In the genomic region with DNA sequence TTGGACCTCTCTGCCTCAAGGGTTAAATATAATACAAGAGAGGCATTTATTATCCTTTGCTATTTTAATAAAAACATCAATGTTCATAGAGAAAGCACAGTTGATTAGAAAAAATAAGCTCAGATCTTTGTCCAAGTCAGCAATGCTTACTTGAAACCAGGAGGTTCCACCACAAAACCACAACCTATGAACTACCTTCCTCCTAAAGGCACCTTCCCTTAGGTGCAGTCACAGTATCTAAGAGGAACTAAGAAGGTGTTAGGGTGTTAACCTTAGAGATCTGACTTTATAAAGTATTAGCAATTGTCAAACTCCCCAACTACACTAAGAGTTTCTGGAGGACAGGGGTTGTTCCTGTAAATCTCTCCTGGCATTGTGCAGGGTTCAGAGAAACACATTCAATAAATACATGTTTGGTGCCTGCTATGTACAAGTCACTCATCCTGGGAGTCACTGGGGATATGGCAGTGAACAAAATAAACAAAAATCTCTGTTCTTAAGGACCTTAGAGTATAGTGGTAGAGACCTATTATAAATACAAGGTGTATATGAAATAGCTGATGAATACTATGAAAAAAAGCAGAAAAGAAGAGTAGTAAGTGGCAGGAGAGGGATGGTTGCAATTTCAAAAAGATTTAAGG, we compare ENCODE assay signal across 8 cellular contexts.
DNase-seq lines count a peak whose midpoint lies in the region; ATAC-seq and TF ChIP-seq lines count a peak whose summit lies in the region.

No MANE protein-coding gene starts in this region.

- H3K36me3 ChIP-seq in ascending aorta = no peaks in the 10 kb centered on the region
- H3K36me3 ChIP-seq in esophagus muscularis mucosa = no peaks in the 10 kb centered on the region

- TF ChIP-seq EP300 in esophagus muscularis mucosa (IDR thresholded peaks at IDR 0.05) = no peak

- no peak for TF ChIP-seq POLR2A in esophagus muscularis mucosa (IDR thresholded peaks at IDR 0.05; ENCODE audit: low read depth)

- no peak overlapping the region for H3K27ac ChIP-seq in ascending aorta
- no peak overlapping the region for H3K27ac ChIP-seq in esophagus muscularis mucosa (replicated peaks in 1 of 4)

- in situ Hi-C loops in GM13976 (cut with MboI; ENCODE audit: low sequenced_read_pairs, unreplicated experiment) = no loop called here

- TF ChIP-seq CTCF in GM13976 (IDR thresholded peaks at IDR 0.05; ENCODE audit: borderline replicate concordance, control extremely low read depth, extremely low read depth, insufficient read depth, missing control alignments) (no peak), ascending aorta (IDR thresholded peaks at IDR 0.05) (no peak), esophagus muscularis mucosa (IDR thresholded peaks at IDR 0.05) (no peak)

- H3K4me3 ChIP-seq in ascending aorta (no peak overlapping the region), esophagus muscularis mucosa (no peak overlapping the region)

- H3K4me1 ChIP-seq in ascending aorta (no peaks in the 10 kb centered on the region), esophagus muscularis mucosa (peaks cover 0 to 14% (median 0%) of the 10 kb centered on the region in 4 donors)

- no peak overlapping the region for H3K4me3 Mint-ChIP-seq in activated naive CD8-positive, alpha-beta T cell treated with anti-CD3 and anti-CD28 coated beads for 36 hours

- peaks cover 4% of the 10 kb centered on the region for H3K9me3 Mint-ChIP-seq in activated naive CD8-positive, alpha-beta T cell treated with anti-CD3 and anti-CD28 coated beads for 36 hours

- no peaks in the 10 kb centered on the region for H3K27me3 ChIP-seq in ascending aorta
- H3K27me3 ChIP-seq in esophagus muscularis mucosa = no peaks in the 10 kb centered on the region

- H3K27me3 Mint-ChIP-seq in activated naive CD8-positive, alpha-beta T cell treated with anti-CD3 and anti-CD28 coated beads for 36 hours = no peaks in the 10 kb centered on the region

- DNase-seq in GM13976 (ENCODE audit: low spot score) = peak; percentile 55
- DNase-seq in activated naive CD8-positive, alpha-beta T cell treated with anti-CD3 and anti-CD28 coated beads for 36 hours = no peak
- no peak for DNase-seq in HK-2 (ENCODE audit: unreplicated experiment)
- DNase-seq in NCI-H1930 (lab: John Stamatoyannopoulos, UW) = no peak
- DNase-seq in ascending aorta (ENCODE audit: low spot score in 2 of 2) = no peak
- DNase-seq in esophagus muscularis mucosa (ENCODE audit: extremely low spot score) = no peak

- no peaks in the 10 kb centered on the region for H3K9me3 ChIP-seq in ascending aorta
- H3K9me3 ChIP-seq in esophagus muscularis mucosa = no peaks in the 10 kb centered on the region

- peaks cover 6% of the 10 kb centered on the region for H3K36me3 Mint-ChIP-seq in activated naive CD8-positive, alpha-beta T cell treated with anti-CD3 and anti-CD28 coated beads for 36 hours

- ATAC-seq in GM19438 (IDR thresholded peaks at IDR 0.05; ENCODE audit: low read depth, unreplicated experiment) = peak; percentile 76
- peak; percentile 81 for ATAC-seq in HG03097 (IDR thresholded peaks at IDR 0.05; ENCODE audit: low FRiP score, unreplicated experiment)

- intact Hi-C loops in ascending aorta (cut with DNase I) = no loop called here
- intact Hi-C loops in esophagus muscularis mucosa (cut with DNase I) = no loop called here

- peaks cover 38% of the 10 kb centered on the region for H3K4me1 Mint-ChIP-seq in activated naive CD8-positive, alpha-beta T cell treated with anti-CD3 and anti-CD28 coated beads for 36 hours

- H3K27ac Mint-ChIP-seq in activated naive CD8-positive, alpha-beta T cell treated with anti-CD3 and anti-CD28 coated beads for 36 hours = peak overlapping the region; percentile 64
